In the genomic region with DNA sequence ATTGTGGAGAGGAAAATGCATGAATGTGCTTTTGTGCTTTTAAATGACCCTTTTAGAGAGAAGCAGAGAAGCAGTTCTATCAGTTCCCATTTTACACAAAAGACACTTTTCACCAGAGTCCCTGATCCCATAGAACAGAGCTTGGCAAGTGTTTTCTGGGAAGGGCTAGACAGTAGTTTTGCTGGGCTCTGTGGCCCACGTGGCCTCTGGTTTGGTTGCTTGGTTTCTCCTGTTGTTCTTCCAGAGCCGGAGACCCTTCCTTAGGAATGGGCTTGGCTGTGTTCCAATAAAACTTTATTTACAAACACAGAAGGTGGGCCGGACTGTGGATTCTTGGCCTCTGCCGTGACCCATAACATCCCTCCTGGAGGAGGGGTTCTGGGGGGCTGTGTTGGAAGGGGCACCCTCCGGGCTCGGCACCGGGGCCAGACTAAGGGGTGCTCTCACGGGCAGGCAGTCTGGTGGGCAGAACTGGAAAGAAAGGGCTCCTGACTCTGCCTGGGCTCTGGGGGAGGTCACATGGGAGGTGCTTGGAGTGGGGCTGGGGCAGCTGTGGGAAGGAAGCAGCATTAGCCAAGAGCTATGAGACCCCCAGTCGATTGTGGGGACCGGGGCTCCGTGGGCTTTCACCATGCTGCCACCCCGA, we compare ENCODE assay signal across 10 cellular contexts. TPM values are rescaled to one million over a fixed set of nuclear protein-coding genes. Genes with fewer than 3 reads are reported as not detected.
DNase-seq lines count a peak whose midpoint lies in the region; ATAC-seq, FAIRE-seq and TF ChIP-seq lines count a peak whose summit lies in the region.
"Had no signal": no experiment of that assay in that cellular context is flagged by ENCODE, and none has a peak within 500 bp of the region (broad histone marks: within the 10 kb centered on the region; RNA-seq: fewer than 3 reads in every experiment).

No MANE protein-coding gene starts in this region.

- no peak overlapping the region for H3K9ac ChIP-seq in H9 (ENCODE audit: extremely low read depth, insufficient read length, low read length)
- peak overlapping the region; percentile 58; the same call in 1 of the 2 replicates for H3K9ac ChIP-seq in GM12878 (ENCODE audit: control insufficient read depth, insufficient read depth, low read length)
- no peak overlapping the region for H3K9ac ChIP-seq in neuronal stem cell (ENCODE audit: low read depth, low read length, poor library complexity)

- H3K79me2 ChIP-seq in H9 (ENCODE audit: insufficient read depth, low read length) (peaks cover 7% of the 10 kb centered on the region; the same call in 1 of the 2 replicates), GM12878 (ENCODE audit: control insufficient read depth, insufficient read depth, low read length) (peaks cover 49% of the 10 kb centered on the region)

- TF ChIP-seq EP300 in GM12878 (IDR thresholded peaks at IDR 0.05; ENCODE audit: borderline replicate concordance in 1 of 2, control insufficient read depth in 1 of 2, low read depth in 2 of 2, low read length in 2 of 2), result no peak

- H3K23me2 ChIP-seq in H9 (ENCODE audit: insufficient read length, low read depth, low read length, poor library complexity, severe bottlenecking), result peaks cover 9% of the 10 kb centered on the region

- H3K79me1 ChIP-seq in H9 (ENCODE audit: insufficient read depth, low read depth, low read length, poor library complexity, severe bottlenecking) (peaks cover 2% of the 10 kb centered on the region), neuronal stem cell (ENCODE audit: low read depth, low read length) (peaks cover 24% of the 10 kb centered on the region)

- intact Hi-C loops in GM12878 (cut with micrococcal nuclease; ENCODE audit: unreplicated experiment), result no loop called here

- H3K9me3 ChIP-seq in H9 (ENCODE audit: control insufficient read depth, low read depth, low read length) (no peaks in the 10 kb centered on the region), GM12878 (replicated peaks; ENCODE audit: control insufficient read depth, insufficient read depth, low read length) (no peaks in the 10 kb centered on the region; the same call in 2 of the 3 replicates), neuronal stem cell (replicated peaks in 1 of 2; ENCODE audit: control insufficient read depth in 2 of 2, insufficient read depth in 1 of 2, low read depth in 1 of 2, low read length in 2 of 2) (peaks cover 0 to 6% of the 10 kb centered on the region in 2 donors)

- in situ Hi-C loops in GM12878 (cut with MboI), result no loop called here

- H4K5ac ChIP-seq in H9 (ENCODE audit: insufficient read length, low read depth, low read length), result no peak overlapping the region

- SMC1A ChIA-PET in GM12878 (lab: Charles Lee; ENCODE audit: uncharacterized antibody, unreplicated experiment), result interaction anchor here (0.7 to 1.4 kb wide), 2 partner anchors 60 to 314 kb away, joined by 3 to 4 read pairs; no protein-coding TSS in a partner anchor

- ATAC-seq in GM12878, result peak; percentile 6
- ATAC-seq: activated CD4-positive, CD25-positive, alpha-beta regulatory T cell treated with anti-CD3 and anti-CD28 coated beads, Interleukin-2, amount 50 U/mL, for 24 hours had no signal

- H2BK120ac ChIP-seq in H9 (ENCODE audit: low read depth, low read length, poor library complexity, severe bottlenecking) (no peak overlapping the region), neuronal stem cell (ENCODE audit: low read depth, low read length) (no peak overlapping the region)

- peak in 8 of 14 donors; percentile 13 to 55 (median 40) for DNase-seq in C1 segment of cervical spinal cord (lab: John Stamatoyannopoulos, UW)
- DNase-seq in H9, result no peak
- no peak for DNase-seq in GM12878 (ENCODE audit: low read depth, low spot score)
- DNase-seq in neuronal stem cell (ENCODE audit: low spot score), result no peak
- DNase-seq in NOMO-1 (lab: John Stamatoyannopoulos, UW; ENCODE audit: unreplicated experiment in 2 of 2), result no peak
- no peak for DNase-seq in activated CD4-positive, CD25-positive, alpha-beta regulatory T cell treated with anti-CD3 and anti-CD28 coated beads, Interleukin-2, amount 50 U/mL, for 72 hours
- no peak for DNase-seq in DMS153 treated with DMSO at 0.1 percent for 48 hours (lab: John Stamatoyannopoulos, UW; ENCODE audit: unreplicated experiment)
- DNase-seq in mesenteric fat pad (ENCODE audit: low spot score), result no peak
- DNase-seq: Kasumi-1 had no signal

- H3K36me3 ChIP-seq in GM12878 (ENCODE audit: control insufficient read depth in 2 of 2, insufficient read depth in 2 of 2, low read length in 1 of 2), result peaks cover 0 to 4% of the 10 kb centered on the region in 2 experiments; a peak in 3 of 4 replicates
- peaks cover 5 to 13% of the 10 kb centered on the region in 2 donors for H3K36me3 ChIP-seq in neuronal stem cell (replicated peaks in 1 of 2; ENCODE audit: control insufficient read depth in 2 of 2, insufficient read depth in 2 of 2, low read length in 2 of 2)

- H3K23ac ChIP-seq in H9 (ENCODE audit: insufficient read length, low read depth, low read length), result no peak overlapping the region
- no peak overlapping the region for H3K23ac ChIP-seq in neuronal stem cell (ENCODE audit: low read depth, low read length, poor library complexity)

- H3K18ac ChIP-seq in H9 (ENCODE audit: insufficient read length, low read depth, low read length), result no peak overlapping the region
- no peak overlapping the region for H3K18ac ChIP-seq in neuronal stem cell (ENCODE audit: low read length)

- H3K27ac ChIP-seq in H9 (ENCODE audit: insufficient read length, low read depth, low read length) (no peak overlapping the region), GM12878 (ENCODE audit: control insufficient read depth, insufficient read depth) (peak overlapping the region; percentile 13; the same call in 1 of the 2 replicates), neuronal stem cell (replicated peaks; ENCODE audit: low read length) (no peak overlapping the region)

- peaks cover 36 to 51% of the 10 kb centered on the region in 2 experiments for H3K4me1 Mint-ChIP-seq in H9

- H3T11ph ChIP-seq in H9 (ENCODE audit: low read length), result no peak overlapping the region

- peaks cover 5% of the 10 kb centered on the region for H4K20me1 ChIP-seq in H9 (ENCODE audit: control insufficient read depth, insufficient read depth, insufficient read length)
- no peaks in the 10 kb centered on the region for H4K20me1 ChIP-seq in GM12878 (ENCODE audit: control insufficient read depth, insufficient read depth)

- H3K27me3 ChIP-seq in H9 (ENCODE audit: insufficient read depth, low read length), result no peaks in the 10 kb centered on the region
- no peaks in the 10 kb centered on the region for H3K27me3 ChIP-seq in GM12878 (replicated peaks in 1 of 2; ENCODE audit: control insufficient read depth in 2 of 2, insufficient read depth in 2 of 2, low read length in 1 of 2)
- H3K27me3 ChIP-seq in neuronal stem cell (ENCODE audit: control insufficient read depth in 3 of 3, insufficient read depth in 3 of 3, low read depth in 1 of 3, low read length in 3 of 3), result no peaks in the 10 kb centered on the region

- H3K36me3 Mint-ChIP-seq in H9 (ENCODE audit: insufficient read depth in 1 of 3, low read depth in 3 of 3), result peaks cover 7 to 22% (median 16%) of the 10 kb centered on the region in 3 experiments

- H3K4me2 ChIP-seq in H9 (ENCODE audit: insufficient read depth, insufficient read length, low read length) (no peak overlapping the region), GM12878 (ENCODE audit: control insufficient read depth, insufficient read depth) (peak overlapping the region; percentile 76), neuronal stem cell (ENCODE audit: insufficient read depth, low read length, poor library complexity, severe bottlenecking) (no peak overlapping the region)

- no peak overlapping the region for H3K4ac ChIP-seq in H9 (ENCODE audit: low read depth, low read length)
- no peak overlapping the region for H3K4ac ChIP-seq in neuronal stem cell (ENCODE audit: low read length)

- POLR2A ChIA-PET in GM12878 (lab: Charles Lee), result interaction anchor here (0.6 to 0.9 kb wide), 3 partner anchors 9 to 43 kb away, joined by 3 to 4 read pairs (median 4); no protein-coding TSS in a partner anchor

- no peak for TF ChIP-seq RAD21 in GM12878 (IDR thresholded peaks at IDR 0.05; ENCODE audit: insufficient read depth, low read depth, low read length)

- no peak for TF ChIP-seq CTCF in H9 (conservative IDR thresholded peaks at IDR 0.05)
- TF ChIP-seq CTCF in GM12878 (IDR thresholded peaks at IDR 0.05 in 2 of 3, conservative IDR thresholded peaks at IDR 0.05 in 1 of 3; ENCODE audit: control insufficient read depth in 2 of 3, extremely low read depth in 1 of 3, insufficient read depth in 1 of 3, low read depth in 3 of 3, low read length in 3 of 3), result no peak

- no CpG with 5 or more reads among the region's 12 CpGs for WGBS in H9 (ENCODE audit: extremely low coverage, insufficient read length, low lambda C conversion rate)
- 29% methylated on average over 12 of the region's 12 CpGs for WGBS in GM12878 (ENCODE audit: insufficient coverage, insufficient replicate concordance, low lambda C conversion rate, missing lambda C conversion rate)
- no CpG with 5 or more reads among the region's 12 CpGs for WGBS in neuronal stem cell (ENCODE audit: extremely low coverage in 2 of 2, insufficient read length in 2 of 2, insufficient replicate concordance in 1 of 2), 2 donors

- H2AK5ac ChIP-seq in H9 (ENCODE audit: insufficient read length, low read length), result no peak overlapping the region
- H2AK5ac ChIP-seq in neuronal stem cell (ENCODE audit: low read depth, low read length), result no peak overlapping the region

- H2BK20ac ChIP-seq in H9 (ENCODE audit: low read depth, low read length, poor library complexity, severe bottlenecking), result no peak overlapping the region

- H4K8ac ChIP-seq in H9 (replicated peaks; ENCODE audit: insufficient read length, low read depth, low read length) (no peak overlapping the region), neuronal stem cell (ENCODE audit: low read depth, low read length) (no peak overlapping the region)

- no TSS peak for BruUV-seq in GM12878 (replicated peaks; lab: Mats Ljungman, UMichigan)

- H3K27me3 Mint-ChIP-seq in H9 (ENCODE audit: low read depth), result peaks cover 1% of the 10 kb centered on the region; the same call in 1 of the 2 replicates

- H3K27ac Mint-ChIP-seq in H9, result peak overlapping the region; percentile 69 to 84 (median 73); a peak in 5 of 7 replicates

- CTCF ChIA-PET in GM12878 (lab: Yijun Ruan, JAX), result interaction anchor here (0.7 to 1.7 kb wide), 5 partner anchors 43 to 316 kb away, joined by 3 to 5 read pairs (median 3); no protein-coding TSS in a partner anchor

- H4K91ac ChIP-seq in H9 (ENCODE audit: insufficient read length, low read depth, low read length) (no peak overlapping the region), neuronal stem cell (ENCODE audit: low read depth, low read length, poor library complexity) (no peak overlapping the region)

- H2AFZ ChIP-seq in H9 (ENCODE audit: low read length) (no peak overlapping the region), GM12878 (ENCODE audit: control insufficient read depth, low read depth, low read length) (peak overlapping the region; percentile 86), neuronal stem cell (ENCODE audit: low read length) (no peak overlapping the region)

- H3K4me1 ChIP-seq in H9 (ENCODE audit: insufficient read depth, low read length) (peaks cover 5% of the 10 kb centered on the region; the same call in 1 of the 2 replicates), GM12878 (ENCODE audit: control insufficient read depth, insufficient read depth, low read length) (peaks cover 13% of the 10 kb centered on the region), neuronal stem cell (ENCODE audit: control insufficient read depth in 2 of 2, insufficient read depth in 1 of 2, low read depth in 1 of 2, low read length in 2 of 2) (peaks cover 20 to 21% of the 10 kb centered on the region in 2 donors)

- RAD21 ChIA-PET in GM12878 (lab: Charles Lee; ENCODE audit: unreplicated experiment), result interaction anchor here (0.9 to 1.0 kb wide), 3 partner anchors 42 to 176 kb away, joined by 3 to 9 read pairs (median 3); no protein-coding TSS in a partner anchor

- TF ChIP-seq POLR2A in GM12878 (IDR thresholded peaks at IDR 0.05; ENCODE audit: low read depth, low read length), result no peak

- no peak overlapping the region; the same call in 1 of the 2 replicates for H3K14ac ChIP-seq in H9 (ENCODE audit: insufficient read depth, low read length)
- H3K14ac ChIP-seq in neuronal stem cell (ENCODE audit: low read length), result peak overlapping the region; percentile 1

- peaks cover 3 to 6% of the 10 kb centered on the region in 2 experiments; a peak in 4 of 5 replicates for H3K9me3 Mint-ChIP-seq in H9

- H2BK5ac ChIP-seq in H9 (ENCODE audit: insufficient read length, low read length) (no peak overlapping the region), neuronal stem cell (ENCODE audit: low read length) (no peak overlapping the region)

- no peak overlapping the region for H2BK15ac ChIP-seq in H9 (ENCODE audit: low read depth, low read length)
- H2BK15ac ChIP-seq in neuronal stem cell (ENCODE audit: low read length), result no peak overlapping the region

- no peak overlapping the region for H3K56ac ChIP-seq in H9 (ENCODE audit: insufficient read length, low read depth, low read length)

- FAIRE-seq in GM12878 (lab: Jason Lieb, UNC), result no peak

- no peak overlapping the region for H2BK12ac ChIP-seq in H9 (ENCODE audit: insufficient read length, low read depth, low read length)
- H2BK12ac ChIP-seq in neuronal stem cell (ENCODE audit: low read length), result no peak overlapping the region

- peak overlapping the region; percentile 52 for H3K4me3 ChIP-seq in GM12878
- no peak overlapping the region for H3K4me3 ChIP-seq in neuronal stem cell (ENCODE audit: low read length in 2 of 2)

- peak overlapping the region; percentile 43 to 67; a peak in 2 of 5 replicates for H3K4me3 Mint-ChIP-seq in H9

RNA-seq across cellular contexts. Expression of a gene that starts 3.2 kb away (rescaled TPM):
- 69.4 and 73.7 TPM in 2 replicates for total RNA-seq in H9 (2021)
- total RNA-seq in GM12878 (2013; cell fraction: nucleolus; rRNA removed), result 82.8 and 104 TPM in 2 replicates
- total RNA-seq in GM12878 (2014; rRNA removed), result 19.2 and 26.0 TPM in 2 replicates
- total RNA-seq in GM12878 (2014; rRNA removed; fragmentation: Illumina TruSeq; extraction: Trizol), result 6.4 and 7.8 TPM in 2 replicates
- total RNA-seq in GM12878 (2021), result 47.6 and 56.5 TPM in 2 replicates
- polyA plus RNA-seq in GM12878 (2011; ENCODE audit: low read depth), result 8.4 TPM
- 7.6 and 10.6 TPM in 2 replicates for polyA plus RNA-seq in GM12878 (2011; rRNA removed)
- 13.2 and 26.4 TPM in 2 replicates for polyA plus RNA-seq in GM12878 (2011; cell fraction: cytosol; rRNA removed)
- 267 and 374 TPM in 2 replicates for polyA plus RNA-seq in GM12878 (2011; cell fraction: nucleus; rRNA removed)
- 32.7 and 43.4 TPM in 2 replicates for polyA plus RNA-seq in GM12878 (2012)
- 2.1 and 5.0 TPM in 2 replicates for polyA plus RNA-seq in GM12878 (2014; fragmentation: Illumina TruSeq; extraction: Trizol)
- under 1 TPM; 0.29 to 0.40 TPM for polyA plus RNA-seq in GM12878 (2014; fragmentation: Nextera tagmentation; extraction: Ambion mirVana)
- polyA plus RNA-seq in GM12878 (2014; rRNA removed), result 55.5 and 65.7 TPM in 2 replicates
- 10 to 100 TPM; 33.8 to 34.7 TPM for polyA plus RNA-seq in GM12878 (2016; fragmentation: Nextera tagmentation; extraction: Ambion mirVana)
- polyA minus RNA-seq in GM12878 (2011; rRNA and poly(A)+ RNA removed), result 3.7 and 13.1 TPM in 2 replicates
- polyA minus RNA-seq in GM12878 (2011; cell fraction: cytosol; rRNA and poly(A)+ RNA removed), result 5.3 TPM in 2 replicates
- 23.8 and 34.3 TPM in 2 replicates for polyA minus RNA-seq in GM12878 (2011; cell fraction: nucleus; rRNA and poly(A)+ RNA removed)
- polyA plus RNA-seq in neuronal stem cell (2013, experiment 1 of 2), result 32.8 TPM
- 31.5 TPM for polyA plus RNA-seq in neuronal stem cell (2013, experiment 2 of 2)
- 37.8 TPM for total RNA-seq in mesenteric fat pad

RNA-seq across cellular contexts. Expression of a gene that starts 3.3 kb away (rescaled TPM):
- 187 and 202 TPM in 2 replicates for total RNA-seq in H9 (2021)
- 45.9 and 51.4 TPM in 2 replicates for total RNA-seq in GM12878 (2013; cell fraction: nucleolus; rRNA removed)
- total RNA-seq in GM12878 (2014; rRNA removed), result 253 and 300 TPM in 2 replicates
- 138 and 148 TPM in 2 replicates for total RNA-seq in GM12878 (2014; rRNA removed; fragmentation: Illumina TruSeq; extraction: Trizol)
- total RNA-seq in GM12878 (2021), result 205 and 211 TPM in 2 replicates
- 98.2 TPM for polyA plus RNA-seq in GM12878 (2011; ENCODE audit: low read depth)
- polyA plus RNA-seq in GM12878 (2011; rRNA removed), result 193 and 274 TPM in 2 replicates
- 844 and 891 TPM in 2 replicates for polyA plus RNA-seq in GM12878 (2011; cell fraction: cytosol; rRNA removed)
- 249 and 315 TPM in 2 replicates for polyA plus RNA-seq in GM12878 (2011; cell fraction: nucleus; rRNA removed)
- 198 and 208 TPM in 2 replicates for polyA plus RNA-seq in GM12878 (2012)
- 34.5 and 107 TPM in 2 replicates for polyA plus RNA-seq in GM12878 (2014; fragmentation: Illumina TruSeq; extraction: Trizol)
- polyA plus RNA-seq in GM12878 (2014; fragmentation: Nextera tagmentation; extraction: Ambion mirVana), result 100 to 1,000 TPM in 1 of 2 experiments, 10 to 100 TPM in 1; 24.4 to 108 TPM
- polyA plus RNA-seq in GM12878 (2014; rRNA removed), result 424 and 461 TPM in 2 replicates
- 100 to 1,000 TPM; 230 to 273 TPM for polyA plus RNA-seq in GM12878 (2016; fragmentation: Nextera tagmentation; extraction: Ambion mirVana)
- 28.5 and 60.2 TPM in 2 replicates for polyA minus RNA-seq in GM12878 (2011; rRNA and poly(A)+ RNA removed)
- polyA minus RNA-seq in GM12878 (2011; cell fraction: cytosol; rRNA and poly(A)+ RNA removed), result 29.9 and 45.0 TPM in 2 replicates
- polyA minus RNA-seq in GM12878 (2011; cell fraction: nucleus; rRNA and poly(A)+ RNA removed), result 22.7 and 39.3 TPM in 2 replicates
- polyA plus RNA-seq in neuronal stem cell (2013, experiment 1 of 2), result 368 TPM
- 371 TPM for polyA plus RNA-seq in neuronal stem cell (2013, experiment 2 of 2)
- total RNA-seq in mesenteric fat pad, result 49.6 TPM

RNA-seq across cellular contexts. Expression of a gene that starts 23.8 kb away (rescaled TPM):
- total RNA-seq in H9 (2021) (0.28 and 0.61 TPM in 2 replicates), GM12878 (2014; rRNA removed) (0.22 and 0.40 TPM in 2 replicates), GM12878 (2014; rRNA removed; fragmentation: Illumina TruSeq; extraction: Trizol) (0.09 TPM in 1 of 2 replicates, not detected in the other), GM12878 (2021) (0.27 and 0.33 TPM in 2 replicates), mesenteric fat pad (not detected)
- total RNA-seq in GM12878 (2013; cell fraction: nucleolus; rRNA removed), result 0.31 TPM in 1 of 2 replicates, not detected in the other
- polyA plus RNA-seq in GM12878 (2011; ENCODE audit: low read depth), result 0.21 TPM
- polyA plus RNA-seq in GM12878 (2011; rRNA removed) (not detected in 2 replicates), GM12878 (2014; fragmentation: Illumina TruSeq; extraction: Trizol) (not detected in 2 replicates), GM12878 (2014; fragmentation: Nextera tagmentation; extraction: Ambion mirVana) (not detected), GM12878 (2014; rRNA removed) (0.05 and 0.09 TPM in 2 replicates), GM12878 (2016; fragmentation: Nextera tagmentation; extraction: Ambion mirVana) (1 to 10 TPM; 1.2 to 2.0 TPM)
- polyA plus RNA-seq in GM12878 (2011; cell fraction: cytosol; rRNA removed), result not detected in 2 replicates
- 0.06 TPM in 1 of 2 replicates, not detected in the other for polyA plus RNA-seq in GM12878 (2011; cell fraction: nucleus; rRNA removed)
- 1.5 and 1.8 TPM in 2 replicates for polyA plus RNA-seq in GM12878 (2012)
- polyA minus RNA-seq in GM12878 (2011; rRNA and poly(A)+ RNA removed), result not detected in 2 replicates
- polyA minus RNA-seq in GM12878 (2011; cell fraction: cytosol; rRNA and poly(A)+ RNA removed), result not detected in 2 replicates
- not detected in 2 replicates for polyA minus RNA-seq in GM12878 (2011; cell fraction: nucleus; rRNA and poly(A)+ RNA removed)
- 0.99 TPM for polyA plus RNA-seq in neuronal stem cell (2013, experiment 1 of 2)
- polyA plus RNA-seq in neuronal stem cell (2013, experiment 2 of 2), result 1.1 TPM

RNA-seq across cellular contexts. Expression of a gene that starts 28.3 kb away (rescaled TPM):
- total RNA-seq in H9 (2021) (0.24 and 0.33 TPM in 2 replicates), GM12878 (2014; rRNA removed) (not detected in 2 replicates), GM12878 (2014; rRNA removed; fragmentation: Illumina TruSeq; extraction: Trizol) (not detected in 2 replicates), GM12878 (2021) (not detected in 2 replicates), mesenteric fat pad (not detected)
- total RNA-seq in GM12878 (2013; cell fraction: nucleolus; rRNA removed), result 0.35 TPM in 1 of 2 replicates, not detected in the other
- 0.41 TPM for polyA plus RNA-seq in GM12878 (2011; ENCODE audit: low read depth)
- polyA plus RNA-seq in GM12878 (2011; rRNA removed) (not detected in 2 replicates), GM12878 (2014; fragmentation: Illumina TruSeq; extraction: Trizol) (not detected in 2 replicates), GM12878 (2014; fragmentation: Nextera tagmentation; extraction: Ambion mirVana) (not detected), GM12878 (2014; rRNA removed) (0.09 TPM in 1 of 2 replicates, not detected in the other), GM12878 (2016; fragmentation: Nextera tagmentation; extraction: Ambion mirVana) (under 1 TPM in 1 of 2 experiments, not detected in 1; 0.24 TPM)
- 0.02 TPM in 1 of 2 replicates, not detected in the other for polyA plus RNA-seq in GM12878 (2011; cell fraction: cytosol; rRNA removed)
- 0.06 TPM in 1 of 2 replicates, not detected in the other for polyA plus RNA-seq in GM12878 (2011; cell fraction: nucleus; rRNA removed)
- 0.35 and 1.1 TPM in 2 replicates for polyA plus RNA-seq in GM12878 (2012)
- not detected in 2 replicates for polyA minus RNA-seq in GM12878 (2011; rRNA and poly(A)+ RNA removed)
- not detected in 2 replicates for polyA minus RNA-seq in GM12878 (2011; cell fraction: cytosol; rRNA and poly(A)+ RNA removed)
- polyA minus RNA-seq in GM12878 (2011; cell fraction: nucleus; rRNA and poly(A)+ RNA removed), result not detected in 2 replicates
- polyA plus RNA-seq in neuronal stem cell (2013, experiment 1 of 2), result 0.04 TPM
- 0.03 TPM for polyA plus RNA-seq in neuronal stem cell (2013, experiment 2 of 2)

RNA-seq across cellular contexts. Expression of a gene that starts 49.7 kb away (rescaled TPM):
- total RNA-seq in H9 (2021) (not detected in 2 replicates), GM12878 (2014; rRNA removed) (not detected in 2 replicates), GM12878 (2014; rRNA removed; fragmentation: Illumina TruSeq; extraction: Trizol) (not detected in 2 replicates), GM12878 (2021) (0.10 and 0.13 TPM in 2 replicates), mesenteric fat pad (2.6 TPM)
- not detected in 2 replicates for total RNA-seq in GM12878 (2013; cell fraction: nucleolus; rRNA removed)
- 0.09 TPM for polyA plus RNA-seq in GM12878 (2011; ENCODE audit: low read depth)
- polyA plus RNA-seq in GM12878 (2011; rRNA removed) (0.03 TPM in 1 of 2 replicates, not detected in the other), GM12878 (2014; fragmentation: Illumina TruSeq; extraction: Trizol) (not detected in 2 replicates), GM12878 (2014; fragmentation: Nextera tagmentation; extraction: Ambion mirVana) (not detected), GM12878 (2014; rRNA removed) (not detected in 2 replicates), GM12878 (2016; fragmentation: Nextera tagmentation; extraction: Ambion mirVana) (under 1 TPM in 1 of 2 experiments, not detected in 1; 0.05 TPM)
- polyA plus RNA-seq in GM12878 (2011; cell fraction: cytosol; rRNA removed), result not detected in 2 replicates
- 0.06 and 0.19 TPM in 2 replicates for polyA plus RNA-seq in GM12878 (2011; cell fraction: nucleus; rRNA removed)
- polyA plus RNA-seq in GM12878 (2012), result 0.25 and 1.1 TPM in 2 replicates
- polyA minus RNA-seq in GM12878 (2011; rRNA and poly(A)+ RNA removed), result 0.05 TPM in 1 of 2 replicates, not detected in the other
- polyA minus RNA-seq in GM12878 (2011; cell fraction: cytosol; rRNA and poly(A)+ RNA removed), result 0.52 TPM in 1 of 2 replicates, not detected in the other
- polyA minus RNA-seq in GM12878 (2011; cell fraction: nucleus; rRNA and poly(A)+ RNA removed), result 0.12 and 0.19 TPM in 2 replicates
- polyA plus RNA-seq in neuronal stem cell (2013, experiment 1 of 2), result not detected
- polyA plus RNA-seq in neuronal stem cell (2013, experiment 2 of 2), result not detected

Comparison
In these comparisons a context has a peak if more than half of its experiments do, and no peak if none do; other contexts are left out.
1. DNase-seq: peak in C1 segment of cervical spinal cord (8 of 14); none in H9 (single experiment), GM12878 (single experiment), neuronal stem cell (single experiment), NOMO-1 (0 of 2), activated CD4-positive, CD25-positive, alpha-beta regulatory T cell treated with anti-CD3 and anti-CD28 coated beads, Interleukin-2, amount 50 U/mL, for 72 hours (single experiment), DMS153 treated with DMSO at 0.1 percent for 48 hours (single experiment) and mesenteric fat pad (single experiment).